ENCODE assay signal across 28 cellular contexts in genomic region chr3:2390926-2391532, GRCh38.
"Had no signal": no experiment of that assay in that cellular context is flagged by ENCODE, and none has a peak within 500 bp of the region (broad histone marks: within the 10 kb centered on the region; RNA-seq: fewer than 3 reads in every experiment).

No MANE protein-coding gene starts in this region.

- DNase-seq: hippocampal formation; kidney glomerular epithelial cell; left cardiac atrium; left lung; lower lobe of right lung; mammary epithelial cell; mesenchymal stem cell; naive B cell; natural killer cell; nephron progenitor cell; occipital lobe; ovary; right lobe of liver; stimulated activated CD4-positive, alpha-beta T cell treated with anti-CD3 and anti-CD28 coated beads, Interleukin-1b, Interleukin-23, amount 100 ng/mL, for 48 hours; stimulated activated CD4-positive, alpha-beta T cell treated with anti-CD3 and anti-CD28 coated beads, Interleukin-2, amount 100 ng/mL, for 48 hours; stimulated activated CD4-positive, alpha-beta T cell treated with anti-CD3 and anti-CD28 coated beads, Interleukin-4, amount 100 ng/mL, for 4 hours; stimulated activated naive B cell treated with anti-CD40 and anti-IgM and Interleukin-4, amounts not matched to agents 10 μg/mL and 1 μg/mL and 100 μg/mL, for 72 hours; stimulated activated naive CD8-positive, alpha-beta T cell treated with anti-CD3 and anti-CD28 coated beads, Interleukin-15, Interleukin-2, amounts not matched to agents 100 U/mL and 50 U/mL, for 24 hours; stomach; testis; thyroid gland; transverse colon; upper lobe of right lung had no signal

- ATAC-seq: left cardiac atrium; left lung; lower lobe of right lung; natural killer cell; right lobe of liver; stimulated activated naive B cell treated with anti-CD40 and anti-IgM and Interleukin-4, amounts not matched to agents 10 μg/mL and 1 μg/mL and 100 μg/mL, for 72 hours; stimulated activated naive CD8-positive, alpha-beta T cell treated with anti-CD3 and anti-CD28 coated beads, Interleukin-15, Interleukin-2, amounts not matched to agents 100 U/mL and 50 U/mL, for 24 hours; upper lobe of right lung had no signal

- H3K27ac Mint-ChIP-seq: naive B cell; natural killer cell; nephron progenitor cell; neural progenitor cell; progenitor cell of endocrine pancreas; stimulated activated naive B cell treated with anti-CD40 and anti-IgM and Interleukin-4, amounts not matched to agents 10 μg/mL and 1 μg/mL and 100 μg/mL, for 72 hours had no signal

- H3K9me3 Mint-ChIP-seq: nephron progenitor cell, neural progenitor cell had no signal

- H3K36me3 ChIP-seq: left lung, lower lobe of right lung, neural progenitor cell, neutrophil, ovary, right atrium auricular region, right lobe of liver, stomach, thyroid gland, transverse colon, upper lobe of right lung had no signal

- H3K4me3 Mint-ChIP-seq: naive B cell; natural killer cell; nephron progenitor cell; neural progenitor cell; stimulated activated naive B cell treated with anti-CD40 and anti-IgM and Interleukin-4, amounts not matched to agents 10 μg/mL and 1 μg/mL and 100 μg/mL, for 72 hours had no signal

- H3K36me3 Mint-ChIP-seq: naive B cell; natural killer cell; neural progenitor cell; stimulated activated naive B cell treated with anti-CD40 and anti-IgM and Interleukin-4, amounts not matched to agents 10 μg/mL and 1 μg/mL and 100 μg/mL, for 72 hours had no signal

- H3K4me1 Mint-ChIP-seq: naive B cell; natural killer cell; nephron progenitor cell; neural progenitor cell; stimulated activated naive B cell treated with anti-CD40 and anti-IgM and Interleukin-4, amounts not matched to agents 10 μg/mL and 1 μg/mL and 100 μg/mL, for 72 hours had no signal

- H3K4me1 ChIP-seq: left lung, lower lobe of right lung, neural progenitor cell, right atrium auricular region, right lobe of liver, stomach, testis, thyroid gland, upper lobe of right lung had no signal

- H3K9me3 ChIP-seq: left lung, lower lobe of right lung, neutrophil, ovary, right atrium auricular region, right lobe of liver, stomach, testis, thyroid gland, transverse colon, upper lobe of right lung had no signal

- H3K27me3 Mint-ChIP-seq: naive B cell; progenitor cell of endocrine pancreas; stimulated activated naive B cell treated with anti-CD40 and anti-IgM and Interleukin-4, amounts not matched to agents 10 μg/mL and 1 μg/mL and 100 μg/mL, for 72 hours had no signal

- H3K4me3 ChIP-seq: left lung, lower lobe of right lung, neural progenitor cell, ovary, right atrium auricular region, right lobe of liver, smooth muscle cell, stomach, testis, thyroid gland, transverse colon, upper lobe of right lung had no signal
